Comparison of ENCODE assay signal across 9 cellular contexts in the genomic region with DNA sequence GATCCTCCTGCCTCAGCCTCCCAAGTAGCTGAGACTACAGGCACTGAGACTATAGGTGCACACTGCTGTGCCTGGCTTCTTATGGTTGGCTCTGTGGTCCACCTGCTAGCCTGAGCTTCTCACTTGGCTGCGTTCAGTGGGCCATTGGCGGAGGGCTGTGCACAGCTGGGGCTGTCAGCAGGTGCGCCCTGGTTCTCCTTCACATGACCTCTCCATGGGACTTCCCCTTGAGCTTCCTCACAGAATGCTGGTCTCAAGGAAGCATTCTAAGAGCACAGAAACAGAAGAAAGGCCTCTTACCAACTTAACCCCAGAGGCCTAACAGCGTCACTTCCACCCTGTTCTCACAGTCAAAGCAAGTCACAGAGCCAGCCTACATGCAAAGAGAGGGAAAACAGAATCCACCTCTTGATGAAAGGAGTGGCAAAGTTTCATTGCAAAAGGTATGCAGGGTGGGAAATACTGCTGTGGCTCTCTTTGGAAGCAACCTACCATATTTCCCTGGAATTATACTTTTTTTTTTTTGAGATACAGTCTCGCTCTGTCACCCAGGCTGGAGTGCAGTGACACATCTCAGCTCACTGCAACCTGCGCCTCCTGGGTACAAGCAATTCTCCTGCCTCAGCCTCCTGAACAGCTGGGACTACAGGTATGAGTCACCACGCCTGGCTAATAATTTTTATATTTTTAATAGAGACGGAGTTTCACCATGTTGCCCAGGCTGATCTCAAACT. TPM values are rescaled to one million over a fixed set of nuclear protein-coding genes. Genes with fewer than 3 reads are reported as not detected.
DNase-seq lines count a peak whose midpoint lies in the region; ATAC-seq, FAIRE-seq and TF ChIP-seq lines count a peak whose summit lies in the region.
"Had no signal": no experiment of that assay in that cellular context is flagged by ENCODE, and none has a peak within 500 bp of the region (broad histone marks: within the 10 kb centered on the region; RNA-seq: fewer than 3 reads in every experiment).

No MANE protein-coding gene starts in this region.

- no peak overlapping the region for H4K12ac ChIP-seq in trophoblast cell (ENCODE audit: low read depth, low read length)

- in situ Hi-C loops in transverse colon (cut with MboI; ENCODE audit: low pct_ligation_motif_present in 1 of 4, low pct_unique_long_range_greater_than_20kb in 1 of 4, low sequenced_read_pairs in 3 of 4) = no loop called here

- no peak for TF ChIP-seq POLR2A in transverse colon (IDR thresholded peaks at IDR 0.05)

- FAIRE-seq in D721Med (lab: Jason Lieb, UNC) = no peak

- no peak overlapping the region for H2BK12ac ChIP-seq in trophoblast cell (ENCODE audit: low read length)

- no peak overlapping the region for H3K14ac ChIP-seq in trophoblast cell (ENCODE audit: low read length)

- no peak overlapping the region for H3K27ac ChIP-seq in transverse colon
- no peak overlapping the region for H3K27ac ChIP-seq in trophoblast cell (ENCODE audit: low read depth, low read length)
- H3K27ac ChIP-seq in smooth muscle cell (ENCODE audit: low read depth) = no peak overlapping the region

- peaks cover 0 to 4% (median 0%) of the 10 kb centered on the region in 4 donors for H3K36me3 ChIP-seq in transverse colon
- peaks cover 1 to 4% of the 10 kb centered on the region in 2 experiments for H3K36me3 ChIP-seq in trophoblast cell (ENCODE audit: control insufficient read depth in 1 of 2, insufficient read depth in 2 of 2, low read length in 2 of 2)
- H3K36me3 ChIP-seq in smooth muscle cell (ENCODE audit: low read depth) = no peaks in the 10 kb centered on the region
- H3K36me3 ChIP-seq: BE2C had no signal

- H2BK120ac ChIP-seq in trophoblast cell (ENCODE audit: insufficient read depth, low read length, poor library complexity) = no peak overlapping the region

- H3K23ac ChIP-seq in trophoblast cell (ENCODE audit: low read length) = no peak overlapping the region

- no peaks in the 10 kb centered on the region for H3F3A ChIP-seq in smooth muscle cell (ENCODE audit: low read depth)

- H3K9ac ChIP-seq in trophoblast cell (ENCODE audit: low read length) = no peak overlapping the region
- no peak overlapping the region for H3K9ac ChIP-seq in smooth muscle cell (ENCODE audit: low read depth)

- H3K4me1 ChIP-seq in transverse colon = peaks cover 0 to 2% (median 0%) of the 10 kb centered on the region in 4 donors
- no peaks in the 10 kb centered on the region for H3K4me1 ChIP-seq in trophoblast cell (ENCODE audit: control insufficient read depth in 1 of 2, insufficient read depth in 2 of 2, low read length in 2 of 2)
- H3K4me1 ChIP-seq in smooth muscle cell (ENCODE audit: low read depth) = no peaks in the 10 kb centered on the region
- H3K4me1 ChIP-seq: BE2C had no signal

- no peak for TF ChIP-seq EP300 in transverse colon (IDR thresholded peaks at IDR 0.05; ENCODE audit: low read depth)

- H3K79me1 ChIP-seq in trophoblast cell (ENCODE audit: low read length) = no peaks in the 10 kb centered on the region

- no peaks in the 10 kb centered on the region for H4K20me1 ChIP-seq in smooth muscle cell (ENCODE audit: low read depth)

- intact Hi-C loops in transverse colon (cut with DNase I; ENCODE audit: low total_unique reads) = no loop called here

- 89 to 91% methylated on average over 4 to 8 of the region's 8 CpGs for WGBS in transverse colon (ENCODE audit: low coverage in 1 of 2), 2 donors
- WGBS in trophoblast cell (ENCODE audit: extremely low coverage, insufficient coverage, insufficient read length) = no CpG with 5 or more reads among the region's 8 CpGs
- 95% methylated on average over 8 of the region's 8 CpGs for WGBS in smooth muscle cell (ENCODE audit: low lambda C conversion rate)

- ATAC-seq in HG02884 (IDR thresholded peaks at IDR 0.05; ENCODE audit: unreplicated experiment) = peak; percentile 86

- no peak overlapping the region for H4K8ac ChIP-seq in trophoblast cell (ENCODE audit: low read depth, low read length)

- H2AK5ac ChIP-seq in trophoblast cell (ENCODE audit: low read length) = no peak overlapping the region

- no peaks in the 10 kb centered on the region for H3K79me2 ChIP-seq in trophoblast cell (ENCODE audit: control insufficient read depth, insufficient read depth, low read length, poor library complexity)
- no peaks in the 10 kb centered on the region for H3K79me2 ChIP-seq in smooth muscle cell (ENCODE audit: low read depth)

- H3K18ac ChIP-seq in trophoblast cell (ENCODE audit: low read length) = no peak overlapping the region

- no peak overlapping the region for H4K91ac ChIP-seq in trophoblast cell (ENCODE audit: low read depth, low read length)

- peak; percentile 32 for DNase-seq in stimulated activated CD4-positive, alpha-beta T cell treated with anti-CD3 and anti-CD28 coated beads, Interleukin-1b, Interleukin-23, amount 100 ng/mL, for 48 hours
- DNase-seq in stimulated activated CD4-positive, alpha-beta T cell treated with anti-CD3 and anti-CD28 coated beads, Interleukin-2, amount 100 ng/mL, for 48 hours = no peak
- DNase-seq in T-helper 2 cell (peak in 3 of 5 experiments; percentile 32 to 91 (median 50)), transverse colon (peak; percentile 37), D721Med (ENCODE audit: insufficient read length, low spot score) (no peak), trophoblast cell (no peak), smooth muscle cell (lab: John Stamatoyannopoulos, UW; ENCODE audit: unreplicated experiment) (no peak)
- DNase-seq: BE2C had no signal

- H3K4me3 ChIP-seq in transverse colon = no peak overlapping the region
- H3K4me3 ChIP-seq in trophoblast cell (ENCODE audit: low read depth, low read length) = no peak overlapping the region
- no peak overlapping the region for H3K4me3 ChIP-seq in smooth muscle cell

- no peaks in the 10 kb centered on the region for H3K27me3 ChIP-seq in transverse colon
- no peaks in the 10 kb centered on the region for H3K27me3 ChIP-seq in trophoblast cell (ENCODE audit: insufficient read depth, low read length)
- H3K27me3 ChIP-seq in smooth muscle cell (ENCODE audit: low read depth) = no peaks in the 10 kb centered on the region
- H3K27me3 ChIP-seq: BE2C had no signal

- H3K4me2 ChIP-seq in trophoblast cell (ENCODE audit: low read length) (no peak overlapping the region), smooth muscle cell (no peak overlapping the region)

- H3K9me3 ChIP-seq in transverse colon (no peaks in the 10 kb centered on the region), trophoblast cell (ENCODE audit: insufficient read depth, low read depth, low read length) (no peaks in the 10 kb centered on the region), smooth muscle cell (replicated peaks; ENCODE audit: low read depth) (no peaks in the 10 kb centered on the region)
- H3K9me3 ChIP-seq: BE2C had no signal

- no peak overlapping the region for H3K4ac ChIP-seq in trophoblast cell (ENCODE audit: low read depth, low read length)

- H2AFZ ChIP-seq in trophoblast cell (ENCODE audit: insufficient read depth, low read length, poor library complexity) (no peak overlapping the region), smooth muscle cell (ENCODE audit: low read depth) (no peak overlapping the region)

- no peak overlapping the region for H2BK5ac ChIP-seq in trophoblast cell (ENCODE audit: low read depth, low read length, poor library complexity)

- TF ChIP-seq CTCF in transverse colon (IDR thresholded peaks at IDR 0.05) (no peak), D721Med (IDR thresholded peaks at IDR 0.05; ENCODE audit: insufficient read depth, missing control alignments) (no peak), smooth muscle cell (IDR thresholded peaks at IDR 0.05; ENCODE audit: borderline replicate concordance, insufficient read depth, poor library complexity, severe bottlenecking) (no peak)

RNA-seq across cellular contexts. Expression of a gene that starts 9.3 kb away (rescaled TPM):
- 1 to 10 TPM in 3 of 4 donors, under 1 TPM in 1; 0.60 to 2.7 (median 1.4) TPM for total RNA-seq in transverse colon
- polyA plus RNA-seq in trophoblast cell (2013) = 4.1 and 4.7 TPM in 2 replicates
- 0.31 and 0.85 TPM in 2 replicates for total RNA-seq in smooth muscle cell
- 2.2 TPM in 2 replicates for polyA plus RNA-seq in smooth muscle cell

RNA-seq across cellular contexts. Expression of a gene that starts 30.7 kb away (rescaled TPM):
- total RNA-seq in transverse colon (10 to 100 TPM in 3 of 4 donors, 1 to 10 TPM in 1; 8.6 to 30.0 (median 25.7) TPM), smooth muscle cell (3.8 and 9.9 TPM in 2 replicates)
- polyA plus RNA-seq in trophoblast cell (2013) = 15.1 and 15.4 TPM in 2 replicates
- 21.7 TPM in 2 replicates for polyA plus RNA-seq in smooth muscle cell

RNA-seq across cellular contexts. Expression of a gene that starts 43.3 kb away (rescaled TPM):
- total RNA-seq in transverse colon = 10 to 100 TPM; 32.9 to 43.8 (median 34.4) TPM
- 51.7 and 53.1 TPM in 2 replicates for polyA plus RNA-seq in trophoblast cell (2013)
- 19.9 and 23.8 TPM in 2 replicates for total RNA-seq in smooth muscle cell
- polyA plus RNA-seq in smooth muscle cell = 15.4 and 17.9 TPM in 2 replicates

Comparison
In these comparisons a context has a peak if more than half of its experiments do, and no peak if none do; other contexts are left out.
1. DNase-seq: peak in stimulated activated CD4-positive, alpha-beta T cell treated with anti-CD3 and anti-CD28 coated beads, Interleukin-1b, Interleukin-23, amount 100 ng/mL, for 48 hours (single experiment), T-helper 2 cell (3 of 5) and transverse colon (single experiment); none in stimulated activated CD4-positive, alpha-beta T cell treated with anti-CD3 and anti-CD28 coated beads, Interleukin-2, amount 100 ng/mL, for 48 hours (0 of 2), D721Med (single experiment), trophoblast cell (0 of 2) and smooth muscle cell (single experiment).